Comparison of ENCODE assay signal across 9 cellular contexts in genomic region chr13:95315752-95316151, GRCh38.
"Had no signal": no experiment of that assay in that cellular context is flagged by ENCODE, and none has a peak within 500 bp of the region (broad histone marks: within the 10 kb centered on the region; RNA-seq: fewer than 3 reads in every experiment).

No MANE protein-coding gene starts in this region.

- H3K36me3 ChIP-seq: HAP-1 had no signal

- DNase-seq: GM23248, GOT3, H7, HFFc6, KG1 had no signal

- H3K9ac ChIP-seq: GM23248 had no signal

- H3K9me3 ChIP-seq: HAP-1 had no signal

- ATAC-seq: HCT116, HepG2 had no signal

- H2AFZ ChIP-seq: GM23248 had no signal

- H3K4me3 ChIP-seq: GM23248, HAP-1 had no signal

- H3K4me1 ChIP-seq: HAP-1 had no signal

- FAIRE-seq: HepG2 had no signal

- H3K27ac ChIP-seq: GM23248, HL-60 had no signal
